ENCODE assay signal across 10 cellular contexts in genomic region chr17:64217249-64217652, GRCh38. TPM values are rescaled to one million over a fixed set of nuclear protein-coding genes. Genes with fewer than 3 reads are reported as not detected.
DNase-seq lines count a peak whose midpoint lies in the region; ATAC-seq and TF ChIP-seq lines count a peak whose summit lies in the region.
"Had no signal": no experiment of that assay in that cellular context is flagged by ENCODE, and none has a peak within 500 bp of the region (broad histone marks: within the 10 kb centered on the region; RNA-seq: fewer than 3 reads in every experiment).

No MANE protein-coding gene starts in this region.

- BruUV-seq in Calu3 (replicated peaks; lab: Mats Ljungman, UMichigan), result no TSS peak

- TF ChIP-seq EP300 in tibial nerve (IDR thresholded peaks at IDR 0.05), result no peak

- H3K27ac ChIP-seq in tibial nerve, result peak overlapping the region in 3 of 4 donors; percentile 56 to 84 (median 77)
- H3K27ac ChIP-seq: KMS-11 had no signal

- DNase-seq in NCI-H2227 (lab: John Stamatoyannopoulos, UW; ENCODE audit: unreplicated experiment), result peak; percentile 55
- no peak for DNase-seq in NCI-H2227 treated with DMSO at 0.1 percent for 48 hours (lab: John Stamatoyannopoulos, UW)
- DNase-seq in chondrocyte (ENCODE audit: low spot score), result no peak
- DNase-seq in mesothelial cell of epicardium (ENCODE audit: low spot score in 2 of 2, unreplicated experiment in 2 of 2), result no peak
- DNase-seq in tibial nerve (ENCODE audit: low spot score in 2 of 2), result no peak
- DNase-seq in Calu3, result no peak
- DNase-seq in stimulated activated CD4-positive, alpha-beta T cell treated with anti-CD3 and anti-CD28 coated beads, Interleukin-15, amount 100 ng/mL, for 24 hours, result no peak
- DNase-seq: NCI-H446 treated with DMSO at 0.1 percent for 48 hours had no signal

- WGBS in tibial nerve, 2 donors, result 47 to 61% methylated on average over 6 of the region's 6 CpGs

- TF ChIP-seq CTCF in chondrocyte (IDR thresholded peaks at IDR 0.05), result no peak
- no peak for TF ChIP-seq CTCF in mesothelial cell of epicardium (IDR thresholded peaks at IDR 0.05; ENCODE audit: unreplicated experiment)
- TF ChIP-seq CTCF in tibial nerve (IDR thresholded peaks at IDR 0.05), result no peak
- no peak for TF ChIP-seq CTCF in Calu3 (IDR thresholded peaks at IDR 0.05; ENCODE audit: unreplicated experiment)

- no peaks in the 10 kb centered on the region for H3K9me3 ChIP-seq in tibial nerve

- H3K4me3 Mint-ChIP-seq in chondrocyte (ENCODE audit: unreplicated experiment), result peak overlapping the region; percentile 38
- H3K4me3 Mint-ChIP-seq in mesothelial cell of epicardium, result no peak overlapping the region
- H3K4me3 Mint-ChIP-seq in Calu3 (ENCODE audit: low read depth, unreplicated experiment), result no peak overlapping the region

- H3K27me3 ChIP-seq in tibial nerve, result no peaks in the 10 kb centered on the region

- no peak for ATAC-seq in HG02884 (IDR thresholded peaks at IDR 0.05; ENCODE audit: unreplicated experiment)

- H3K36me3 ChIP-seq in tibial nerve, result peaks cover 0 to 17% (median 0%) of the 10 kb centered on the region in 3 donors

- peaks cover 77% of the 10 kb centered on the region for H3K4me1 Mint-ChIP-seq in chondrocyte (ENCODE audit: low read depth)
- peaks cover 47% of the 10 kb centered on the region for H3K4me1 Mint-ChIP-seq in mesothelial cell of epicardium
- H3K4me1 Mint-ChIP-seq in Calu3 (ENCODE audit: low read depth, unreplicated experiment), result peaks cover 9% of the 10 kb centered on the region

- H3K4me1 ChIP-seq in tibial nerve, result peaks cover 0 to 34% (median 14%) of the 10 kb centered on the region in 4 donors

- intact Hi-C loops in Calu3 (cut with micrococcal nuclease; ENCODE audit: unreplicated experiment), result no loop called here

- peak overlapping the region; percentile 94 for H3K27ac Mint-ChIP-seq in chondrocyte (ENCODE audit: unreplicated experiment)
- peak overlapping the region; percentile 95 for H3K27ac Mint-ChIP-seq in mesothelial cell of epicardium
- no peak overlapping the region for H3K27ac Mint-ChIP-seq in Calu3 (ENCODE audit: unreplicated experiment)

- H3K36me3 Mint-ChIP-seq in chondrocyte (ENCODE audit: low read depth) (peaks cover 12% of the 10 kb centered on the region), mesothelial cell of epicardium (peaks cover 26% of the 10 kb centered on the region), Calu3 (ENCODE audit: insufficient read depth, unreplicated experiment) (no peaks in the 10 kb centered on the region)

- H3K27me3 Mint-ChIP-seq in chondrocyte (ENCODE audit: low read depth), result no peaks in the 10 kb centered on the region
- peaks cover 4% of the 10 kb centered on the region for H3K27me3 Mint-ChIP-seq in mesothelial cell of epicardium (ENCODE audit: low read depth)
- H3K27me3 Mint-ChIP-seq in Calu3 (ENCODE audit: unreplicated experiment), result no peaks in the 10 kb centered on the region

- no peak overlapping the region for H3K4me3 ChIP-seq in tibial nerve

- H3K9me3 Mint-ChIP-seq in chondrocyte (ENCODE audit: low read depth) (peaks cover 3% of the 10 kb centered on the region), mesothelial cell of epicardium (peaks cover 24% of the 10 kb centered on the region), Calu3 (ENCODE audit: low read depth, unreplicated experiment) (no peaks in the 10 kb centered on the region)

- CTCF ChIA-PET in Calu3 (lab: Charles Lee), result interaction anchor here (1.0 to 1.1 kb wide), 2 partner anchors 10 to 65 kb away, joined by 3 read pairs; no protein-coding TSS in a partner anchor

- TF ChIP-seq POLR2A in tibial nerve (IDR thresholded peaks at IDR 0.05), result no peak

RNA-seq across cellular contexts. Expression of gene TEX2, which starts 45.8 kb away (rescaled TPM):
- 45.3 to 119 TPM (median 47.3 TPM) in 3 replicates for total RNA-seq in chondrocyte
- total RNA-seq in mesothelial cell of epicardium, result 27.1 to 29.7 TPM (median 27.3 TPM) in 3 replicates
- 100 to 1,000 TPM in 1 of 4 donors, 10 to 100 TPM in 3; 32.6 to 110 (median 59.7) TPM for total RNA-seq in tibial nerve
- total RNA-seq in Calu3 (2022), result 12.3 and 13.4 TPM in 2 replicates
